Comparison of ENCODE assay signal across 14 cellular contexts in the genomic region with DNA sequence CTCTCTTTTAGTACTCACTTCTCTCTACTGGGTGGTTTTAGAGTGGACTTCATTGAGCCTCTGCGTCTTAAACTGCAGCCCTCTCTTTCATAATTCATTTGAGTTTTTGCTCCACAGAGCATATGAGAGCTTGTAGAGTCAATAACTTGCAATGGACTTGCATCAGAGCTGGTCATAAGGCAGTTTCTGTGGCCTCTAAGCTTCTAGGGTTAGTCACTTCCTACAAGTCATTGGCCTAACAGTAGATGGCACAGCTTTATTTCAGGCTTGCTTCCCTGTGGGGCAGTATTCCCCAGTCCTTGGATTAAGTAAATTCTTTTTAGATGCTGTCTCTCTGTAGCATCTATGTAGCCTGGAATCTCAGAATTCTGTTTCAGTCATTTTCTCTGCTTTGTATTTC.
DNase-seq lines count a peak whose midpoint lies in the region; ATAC-seq, FAIRE-seq and TF ChIP-seq lines count a peak whose summit lies in the region.
"Had no signal": no experiment of that assay in that cellular context is flagged by ENCODE, and none has a peak within 500 bp of the region (broad histone marks: within the 10 kb centered on the region; RNA-seq: fewer than 3 reads in every experiment).

No MANE protein-coding gene starts in this region.

- BruUV-seq in MCF 10A (replicated peaks; lab: Mats Ljungman, UMichigan) (no TSS peak), Panc1 (replicated peaks; lab: Mats Ljungman, UMichigan) (no TSS peak)

- H3K27ac ChIP-seq in breast epithelium, result no peak overlapping the region
- no peak overlapping the region for H3K27ac ChIP-seq in Panc1 (ENCODE audit: low read length)

- intact Hi-C loops in MCF 10A (cut with micrococcal nuclease), result loop anchor here (1.0 kb wide), 1 partner anchor 168 kb away; no protein-coding TSS in a partner anchor
- intact Hi-C loops in breast epithelium (cut with DNase I; ENCODE audit: low total_unique reads), result no loop called here
- intact Hi-C loops in Panc1 (cut with micrococcal nuclease; ENCODE audit: unreplicated experiment), result no loop called here
- intact Hi-C loops in CD14-positive monocyte (cut with micrococcal nuclease), result no loop called here

- TF ChIP-seq CTCF in MCF 10A (IDR thresholded peaks at IDR 0.05; ENCODE audit: unreplicated experiment) (no peak), breast epithelium (IDR thresholded peaks at IDR 0.05) (no peak), Panc1 (IDR thresholded peaks at IDR 0.05) (no peak), fibroblast of the aortic adventitia (IDR thresholded peaks at IDR 0.05; ENCODE audit: insufficient read depth, low read length) (peak; percentile 8), CD14-positive monocyte (IDR thresholded peaks at IDR 0.05) (no peak)

- in situ Hi-C loops in Panc1 (cut with HindIII; ENCODE audit: low pct_unique_long_range_greater_than_20kb, low sequenced_read_pairs), result no loop called here

- POLR2A ChIA-PET in MCF 10A (lab: Yijun Ruan, JAX), result interaction anchor here (1.2 kb wide), 1 partner anchor 44 kb away, joined by 3 read pairs; no protein-coding TSS in a partner anchor
- POLR2A ChIA-PET in Panc1 (lab: Charles Lee), result no interaction called here

- H3K4me3 Mint-ChIP-seq in MCF 10A (ENCODE audit: unreplicated experiment) (no peak overlapping the region), CD14-positive monocyte (no peak overlapping the region)
- H3K4me3 Mint-ChIP-seq: activated naive CD4-positive, alpha-beta T cell treated with anti-CD3 and anti-CD28 coated beads, Interleukin-2, amount 50 U/mL, for 24 hours; T-helper 17 cell had no signal

- H3K9me3 Mint-ChIP-seq in MCF 10A (ENCODE audit: unreplicated experiment), result no peaks in the 10 kb centered on the region
- H3K9me3 Mint-ChIP-seq in CD14-positive monocyte, result peaks cover 0 to 1% (median 0%) of the 10 kb centered on the region in 7 donors

- no peak for TF ChIP-seq POLR2A in breast epithelium (IDR thresholded peaks at IDR 0.05)
- TF ChIP-seq POLR2A in GM12891 (IDR thresholded peaks at IDR 0.05; ENCODE audit: low read depth, low read length), result no peak

- peaks cover 39% of the 10 kb centered on the region for H3K27me3 Mint-ChIP-seq in MCF 10A (ENCODE audit: insufficient read depth, unreplicated experiment)
- no peaks in the 10 kb centered on the region for H3K27me3 Mint-ChIP-seq in CD14-positive monocyte (ENCODE audit: low read depth in 3 of 3)
- H3K27me3 Mint-ChIP-seq: activated naive CD4-positive, alpha-beta T cell treated with anti-CD3 and anti-CD28 coated beads, Interleukin-2, amount 50 U/mL, for 24 hours; T-helper 17 cell had no signal

- FAIRE-seq in GM12891 (lab: Jason Lieb, UNC), result no peak

- CTCF ChIA-PET in MCF 10A (lab: Yijun Ruan, JAX), result no interaction called here
- CTCF ChIA-PET in Panc1 (lab: Charles Lee), result no interaction called here

- peak; percentile 13 for DNase-seq in MCF 10A (ENCODE audit: unreplicated experiment)
- no peak for DNase-seq in breast epithelium (ENCODE audit: low spot score in 2 of 2)
- peak; percentile 69 for DNase-seq in Panc1 (ENCODE audit: low read depth, low spot score)
- peak; percentile 92 for DNase-seq in fibroblast of the aortic adventitia (ENCODE audit: low read depth)
- no peak for DNase-seq in GM12891 (ENCODE audit: insufficient read length, low spot score)
- DNase-seq in medulla oblongata (ENCODE audit: extremely low spot score), result no peak
- no peak for DNase-seq in CD14-positive monocyte (ENCODE audit: low spot score)
- DNase-seq: BE2C; NCI-H510A; stimulated activated CD4-positive, alpha-beta T cell treated with anti-CD3 and anti-CD28 coated beads, Interleukin-1b, Interleukin-23, amount 100 ng/mL, for 48 hours; stimulated activated naive CD4-positive, alpha-beta T cell; T-helper 17 cell had no signal

- no peak overlapping the region for H3K4me3 ChIP-seq in breast epithelium
- no peak overlapping the region for H3K4me3 ChIP-seq in Panc1 (ENCODE audit: low read depth in 2 of 2, low read length in 2 of 2)
- H3K4me3 ChIP-seq in fibroblast of the aortic adventitia (ENCODE audit: low read depth, low read length), result no peak overlapping the region

- ATAC-seq in Panc1, result no peak
- no peak for ATAC-seq in HG03280 (IDR thresholded peaks at IDR 0.05; ENCODE audit: unreplicated experiment)
- ATAC-seq: T-helper 17 cell had no signal

- H3K27me3 ChIP-seq in breast epithelium (no peaks in the 10 kb centered on the region), Panc1 (ENCODE audit: control insufficient read depth, insufficient read depth, low read length) (no peaks in the 10 kb centered on the region)
- H3K27me3 ChIP-seq: BE2C had no signal

- no peak overlapping the region for H3K27ac Mint-ChIP-seq in MCF 10A (ENCODE audit: low read depth, unreplicated experiment)
- no peak overlapping the region for H3K27ac Mint-ChIP-seq in CD14-positive monocyte
- H3K27ac Mint-ChIP-seq: activated naive CD4-positive, alpha-beta T cell treated with anti-CD3 and anti-CD28 coated beads, Interleukin-2, amount 50 U/mL, for 24 hours; T-helper 17 cell had no signal

- H3K36me3 Mint-ChIP-seq in MCF 10A (ENCODE audit: insufficient read depth, unreplicated experiment) (no peaks in the 10 kb centered on the region), CD14-positive monocyte (no peaks in the 10 kb centered on the region)
- H3K36me3 Mint-ChIP-seq: activated naive CD4-positive, alpha-beta T cell treated with anti-CD3 and anti-CD28 coated beads, Interleukin-2, amount 50 U/mL, for 24 hours had no signal

- H3K9me3 ChIP-seq in breast epithelium (no peaks in the 10 kb centered on the region), Panc1 (ENCODE audit: control insufficient read depth, insufficient read depth, low read depth, low read length) (no peaks in the 10 kb centered on the region)
- H3K9me3 ChIP-seq: BE2C had no signal

- H3K4me1 ChIP-seq in breast epithelium, result no peaks in the 10 kb centered on the region
- no peaks in the 10 kb centered on the region for H3K4me1 ChIP-seq in Panc1 (ENCODE audit: control insufficient read depth, insufficient read depth, low read length)
- H3K4me1 ChIP-seq: BE2C had no signal

- no peaks in the 10 kb centered on the region for H3K4me1 Mint-ChIP-seq in MCF 10A (ENCODE audit: insufficient read depth, unreplicated experiment)
- H3K4me1 Mint-ChIP-seq in CD14-positive monocyte, result no peaks in the 10 kb centered on the region
- H3K4me1 Mint-ChIP-seq: activated naive CD4-positive, alpha-beta T cell treated with anti-CD3 and anti-CD28 coated beads, Interleukin-2, amount 50 U/mL, for 24 hours; T-helper 17 cell had no signal

- H3K36me3 ChIP-seq in breast epithelium, result no peaks in the 10 kb centered on the region
- no peaks in the 10 kb centered on the region for H3K36me3 ChIP-seq in Panc1 (ENCODE audit: control insufficient read depth, insufficient read depth, low read length)
- H3K36me3 ChIP-seq: BE2C had no signal

TF ChIP-seq in GM12891, 5 proteins besides CTCF, POLR2A, EP300 and RAD21:
- TF ChIP-seq SPI1 (IDR thresholded peaks at IDR 0.05; ENCODE audit: low read depth, low read length) (no peak), POLR2AphosphoS5 (IDR thresholded peaks at IDR 0.05; ENCODE audit: low read depth, low read length) (no peak), TAF1 (IDR thresholded peaks at IDR 0.05; ENCODE audit: low read depth, low read length) (no peak), PAX5 (IDR thresholded peaks at IDR 0.05; ENCODE audit: insufficient read depth, low read length, severe bottlenecking) (no peak), POU2F2 (IDR thresholded peaks at IDR 0.05; ENCODE audit: low read depth, low read length) (no peak)

Comparison
In these comparisons a context has a peak if more than half of its experiments do, and no peak if none do; other contexts are left out.
1. DNase-seq: peak in MCF 10A (single experiment), Panc1 (single experiment) and fibroblast of the aortic adventitia (single experiment); none in breast epithelium (0 of 2), GM12891 (single experiment), medulla oblongata (single experiment) and CD14-positive monocyte (single experiment).